ENCODE assay signal across 13 cellular contexts in genomic region chr11:31763296-31763695, GRCh38. TPM values are rescaled to one million over a fixed set of nuclear protein-coding genes. Genes with fewer than 3 reads are reported as not detected.
DNase-seq lines count a peak whose midpoint lies in the region; ATAC-seq and TF ChIP-seq lines count a peak whose summit lies in the region.
"Had no signal": no experiment of that assay in that cellular context is flagged by ENCODE, and none has a peak within 500 bp of the region (broad histone marks: within the 10 kb centered on the region; RNA-seq: fewer than 3 reads in every experiment).

No MANE protein-coding gene starts in this region.

- H3K27me3 ChIP-seq in A673 (replicated peaks; ENCODE audit: insufficient read depth, low read depth, low read length, poor library complexity) (no peaks in the 10 kb centered on the region), GM23338 (ENCODE audit: insufficient read depth) (no peaks in the 10 kb centered on the region), stomach (no peaks in the 10 kb centered on the region)
- H3K27me3 ChIP-seq: BE2C had no signal

- no peak overlapping the region for H3K27ac ChIP-seq in A673 (ENCODE audit: low read depth, low read length, poor library complexity, severe bottlenecking)
- H3K27ac ChIP-seq in GM23338 (ENCODE audit: low read depth): no peak overlapping the region
- no peak overlapping the region for H3K27ac ChIP-seq in stomach
- H3K27ac ChIP-seq: PC-9 had no signal

- TF ChIP-seq EP300 in stomach (IDR thresholded peaks at IDR 0.05): no peak

- H3K4me1 Mint-ChIP-seq in GM23338: peaks cover 21% of the 10 kb centered on the region
- H3K4me1 Mint-ChIP-seq: CD8-positive, alpha-beta memory T cell had no signal

- H3F3A ChIP-seq in GM23338 (replicated peaks; ENCODE audit: low read depth): no peaks in the 10 kb centered on the region

- no peak for TF ChIP-seq CTCF in A673 (conservative IDR thresholded peaks at IDR 0.05; ENCODE audit: low read depth, low read length)
- TF ChIP-seq CTCF in GM23338 (conservative IDR thresholded peaks at IDR 0.05; ENCODE audit: low read depth in 2 of 2): no peak
- no peak for TF ChIP-seq CTCF in stomach (IDR thresholded peaks at IDR 0.05)

- no peak overlapping the region; the same call in 1 of the 2 replicates for H3K27ac Mint-ChIP-seq in GM23338
- H3K27ac Mint-ChIP-seq: CD8-positive, alpha-beta memory T cell had no signal

- ATAC-seq in GM23338: peak; percentile 77
- ATAC-seq in GM18520 (IDR thresholded peaks at IDR 0.05; ENCODE audit: unreplicated experiment): no peak
- no peak for ATAC-seq in GM21529 (IDR thresholded peaks at IDR 0.05; ENCODE audit: unreplicated experiment)

- POLR2A ChIA-PET in A673 (lab: Charles Lee; ENCODE audit: low non-redundant PET): interaction anchor here (0.7 kb wide), 1 partner anchor 68 kb away, joined by 3 read pairs; no protein-coding TSS in a partner anchor

- no TSS peak for BruUV-seq in A673 (replicated peaks; lab: Mats Ljungman, UMichigan)

- H3K36me3 ChIP-seq in A673 (ENCODE audit: insufficient read depth, low read length, poor library complexity, severe bottlenecking) (no peaks in the 10 kb centered on the region), GM23338 (ENCODE audit: insufficient read depth) (no peaks in the 10 kb centered on the region), stomach (no peaks in the 10 kb centered on the region)
- H3K36me3 ChIP-seq: BE2C had no signal

- no peak overlapping the region for H3K4me3 ChIP-seq in A673 (ENCODE audit: low read depth, low read length, poor library complexity, severe bottlenecking)
- no peak overlapping the region for H3K4me3 ChIP-seq in GM23338
- H3K4me3 ChIP-seq in stomach: no peak overlapping the region
- H3K4me3 ChIP-seq: PC-9 had no signal

- H3K9me3 Mint-ChIP-seq in GM23338: no peaks in the 10 kb centered on the region
- H3K9me3 Mint-ChIP-seq: CD8-positive, alpha-beta memory T cell had no signal

- H3K9me3 ChIP-seq in A673 (ENCODE audit: low read depth, low read length, poor library complexity, severe bottlenecking) (no peaks in the 10 kb centered on the region), stomach (no peaks in the 10 kb centered on the region)
- H3K9me3 ChIP-seq: BE2C had no signal

- H3K36me3 Mint-ChIP-seq in GM23338 (ENCODE audit: low read depth): no peaks in the 10 kb centered on the region

- peaks cover 37% of the 10 kb centered on the region for H3K4me1 ChIP-seq in A673 (ENCODE audit: insufficient read depth, low read length, poor library complexity, severe bottlenecking)
- H3K4me1 ChIP-seq in GM23338 (ENCODE audit: insufficient read depth): peaks cover 3% of the 10 kb centered on the region; the same call in 1 of the 2 replicates
- no peaks in the 10 kb centered on the region for H3K4me1 ChIP-seq in stomach
- H3K4me1 ChIP-seq: BE2C had no signal

- H3K27me3 Mint-ChIP-seq in GM23338 (ENCODE audit: insufficient read depth, low read depth, poor library complexity): no peaks in the 10 kb centered on the region
- H3K27me3 Mint-ChIP-seq: CD8-positive, alpha-beta memory T cell had no signal

- no peaks in the 10 kb centered on the region for H3K79me2 ChIP-seq in GM23338 (replicated peaks; ENCODE audit: insufficient read depth)

- H3K4me2 ChIP-seq in GM23338: no peak overlapping the region
- H3K4me2 ChIP-seq: PC-9 had no signal

- TF ChIP-seq POLR2A in stomach (IDR thresholded peaks at IDR 0.05): no peak

- DNase-seq in A673 (ENCODE audit: low spot score) (peak; percentile 77), GM23338 (ENCODE audit: low spot score) (peak; percentile 45), astrocyte of the hippocampus (ENCODE audit: low read depth, low spot score) (peak; percentile 51), left kidney (ENCODE audit: low read depth, low spot score) (peak; percentile 40), stomach (no peak)
- DNase-seq: BE2C; CD8-positive, alpha-beta memory T cell; KG1; NCI-H1092; NCI-H1694; PC-9 had no signal

- intact Hi-C loops in A673 (cut with micrococcal nuclease; ENCODE audit: unreplicated experiment): no loop called here
- intact Hi-C loops in stomach (cut with DNase I; ENCODE audit: low total_unique reads): no loop called here

- CTCF ChIA-PET in A673 (lab: Charles Lee): interaction anchor here (1.5 kb wide), 1 partner anchor 195 kb away, joined by 4 read pairs; no protein-coding TSS in a partner anchor

- no peaks in the 10 kb centered on the region for H3K9me2 ChIP-seq in GM23338 (ENCODE audit: insufficient read depth)

- no peak overlapping the region for H3K4me3 Mint-ChIP-seq in GM23338
- H3K4me3 Mint-ChIP-seq: CD8-positive, alpha-beta memory T cell had no signal

- H2AFZ ChIP-seq in GM23338: no peak overlapping the region
- H2AFZ ChIP-seq: PC-9 had no signal

- H4K20me1 ChIP-seq in GM23338 (replicated peaks; ENCODE audit: insufficient read depth): no peaks in the 10 kb centered on the region

TF ChIP-seq in GM23338, 12 proteins besides CTCF, POLR2A, EP300 and RAD21 (continues in another document):
- TF ChIP-seq EZH2phosphoT487 (IDR thresholded peaks at IDR 0.05; ENCODE audit: unreplicated experiment): no peak
- no peak for TF ChIP-seq ZNF114 (CRISPR knock-in tag; IDR thresholded peaks at IDR 0.05)
- no peak; the same call in 1 of the 2 replicates for TF ChIP-seq ZNF462 (CRISPR knock-in tag; IDR thresholded peaks at IDR 0.05)
- no peak for TF ChIP-seq POLR2AphosphoS5 (IDR thresholded peaks at IDR 0.05; ENCODE audit: low read depth)

RNA-seq across cellular contexts. Expression of gene PAX6, which starts 47.8 kb away (rescaled TPM):
- total RNA-seq in A673 (2021) (22.4 and 33.9 TPM in 2 replicates), stomach (10 to 100 TPM in 1 of 5 donors, 1 to 10 TPM in 1, under 1 TPM in 2, not detected in 1; 0.45 to 57.9 (median 4.8) TPM)
- 0.17 and 1.0 TPM in 2 replicates for total RNA-seq in GM23338 (2014; rRNA removed; shearing (Covaris generic))
- polyA plus RNA-seq in GM23338 (2016; fragmentation: Nextera tagmentation; extraction: Ambion mirVana) (0.24 and 0.45 TPM in 2 replicates), stomach (1 to 10 TPM in 2 of 3 donors, under 1 TPM in 1; 0.03 to 5.3 (median 1.2) TPM)
- total RNA-seq: CD8-positive, alpha-beta memory T cell had no signal
- polyA plus RNA-seq: CD8-positive, alpha-beta memory T cell had no signal
